8 cellular contexts compared by ENCODE assay signal in genomic region chr14:103715052-103716000, GRCh38. TPM values are rescaled to one million over a fixed set of nuclear protein-coding genes. Genes with fewer than 3 reads are reported as not detected.
A peak's percentile ranks its signal among the peaks of the same experiment; 100 is the strongest.
DNase-seq lines count a peak whose midpoint lies in the region; ATAC-seq, FAIRE-seq and TF ChIP-seq lines count a peak whose summit lies in the region.

Gene XRCC3, minus strand, starts transcription at chr14:103715451. Its CDS starts 4,364 bp downstream, at chr14:103711087.
Gene ZFYVE21, plus strand, starts transcription at chr14:103715810. Its CDS starts 32 bp downstream, at chr14:103715842.

- DNase-seq in ACHN (peak; percentile 97), NCI-H2227 (lab: John Stamatoyannopoulos, UW; ENCODE audit: unreplicated experiment) (peak; percentile 99), WERI-Rb-1 (peak; percentile 99), bronchial epithelial cell (ENCODE audit: low read depth) (peak; percentile 95), iPS-NIHi11 (ENCODE audit: low spot score) (peak; percentile 100), small intestine (peak; percentile 100)

- no peaks in the 10 kb centered on the region for H3K27me3 ChIP-seq in WERI-Rb-1 (ENCODE audit: insufficient read depth, low read depth, severe bottlenecking)
- no peaks in the 10 kb centered on the region for H3K27me3 ChIP-seq in bronchial epithelial cell (ENCODE audit: control insufficient read depth, insufficient read depth, low read length)
- H3K27me3 ChIP-seq in small intestine (ENCODE audit: control insufficient read depth in 2 of 2, insufficient read depth in 2 of 2, low read length in 2 of 2), result no peaks in the 10 kb centered on the region

- TF ChIP-seq CTCF in WERI-Rb-1 (IDR thresholded peaks at IDR 0.05; ENCODE audit: low read depth, low read length) (no peak), bronchial epithelial cell (IDR thresholded peaks at IDR 0.05; ENCODE audit: insufficient read depth, low read length, severe bottlenecking) (no peak)

- H3K9me3 ChIP-seq in WERI-Rb-1 (ENCODE audit: severe bottlenecking) (no peaks in the 10 kb centered on the region), small intestine (ENCODE audit: control insufficient read depth, low read depth) (no peaks in the 10 kb centered on the region)

- 1% methylated on average over 84 to 121 of the region's 121 CpGs for WGBS in small intestine, 3 donors

- FAIRE-seq in bronchial epithelial cell (lab: Jason Lieb, UNC) (no peak), small intestine (lab: Jason Lieb, UNC) (peak; percentile 84)

- H3K4me1 ChIP-seq in small intestine (ENCODE audit: control insufficient read depth in 2 of 2, insufficient read depth in 1 of 2, low read depth in 1 of 2, low read length in 1 of 2), result peaks cover 0 to 19% of the 10 kb centered on the region in 2 donors

- peak within 1 kb of the TSS; percentile 92 for H3K27ac ChIP-seq in WERI-Rb-1
- H3K27ac ChIP-seq in small intestine (ENCODE audit: low read depth in 1 of 2, low read length in 1 of 2), result peak within 1 kb of the TSS; percentile 82 to 85

- H3K4me3 ChIP-seq in WERI-Rb-1 (ENCODE audit: low read depth, low read length), result peak within 1 kb of the TSS; percentile 69
- H3K4me3 ChIP-seq in bronchial epithelial cell (ENCODE audit: low read depth, low read length), result peak within 1 kb of the TSS; percentile 79
- peak within 1 kb of the TSS; percentile 69 to 92 for H3K4me3 ChIP-seq in small intestine (ENCODE audit: low read depth in 1 of 2, low read length in 2 of 2)

- H3K36me3 ChIP-seq in WERI-Rb-1, result peaks cover 38% of the 10 kb centered on the region
- peaks cover 10% of the 10 kb centered on the region for H3K36me3 ChIP-seq in bronchial epithelial cell (ENCODE audit: control insufficient read depth, insufficient read depth, low read length)
- H3K36me3 ChIP-seq in small intestine (ENCODE audit: control insufficient read depth in 2 of 2, insufficient read depth in 2 of 2, low read length in 2 of 2), result no peaks in the 10 kb centered on the region

- ATAC-seq in GM18873 (IDR thresholded peaks at IDR 0.05; ENCODE audit: low FRiP score, unreplicated experiment) (peak; percentile 96), HG03139 (IDR thresholded peaks at IDR 0.05; ENCODE audit: unreplicated experiment) (peak; percentile 93)

- in situ Hi-C loops in ACHN (cut with HindIII; ENCODE audit: low pct_ligation_motif_present, low pct_unique_long_range_greater_than_20kb, low sequenced_read_pairs), result no loop called here

RNA-seq across cellular contexts. Expression of gene XRCC3, which starts in this region (rescaled TPM):
- total RNA-seq in bronchial epithelial cell, result 4.9 and 6.1 TPM in 2 replicates
- 10 to 100 TPM in 1 of 3 donors, 1 to 10 TPM in 2; 2.7 to 10.8 (median 3.8) TPM for polyA plus RNA-seq in small intestine

RNA-seq across cellular contexts. Expression of gene ZFYVE21, which starts in this region (rescaled TPM):
- total RNA-seq in bronchial epithelial cell, result 76.1 and 77.7 TPM in 2 replicates
- 10 to 100 TPM; 40.0 to 43.6 (median 40.5) TPM for polyA plus RNA-seq in small intestine

Comparison
In these comparisons a context has a peak if more than half of its experiments do, and no peak if none do; other contexts are left out.
1. Peak in every context shown above with its lines: DNase-seq, ATAC-seq, H3K4me3 ChIP-seq and H3K27ac ChIP-seq.